Comparison of ENCODE assay signal across 1 cellular context in genomic region chr12:122661246-122661645, GRCh38.
TF ChIP-seq lines count a peak whose summit lies in the region.

No MANE protein-coding gene starts in this region.

TF ChIP-seq in GM23338, 12 proteins besides CTCF, POLR2A, EP300 and RAD21 (continued from another document):
- TF ChIP-seq, protein P1, sequence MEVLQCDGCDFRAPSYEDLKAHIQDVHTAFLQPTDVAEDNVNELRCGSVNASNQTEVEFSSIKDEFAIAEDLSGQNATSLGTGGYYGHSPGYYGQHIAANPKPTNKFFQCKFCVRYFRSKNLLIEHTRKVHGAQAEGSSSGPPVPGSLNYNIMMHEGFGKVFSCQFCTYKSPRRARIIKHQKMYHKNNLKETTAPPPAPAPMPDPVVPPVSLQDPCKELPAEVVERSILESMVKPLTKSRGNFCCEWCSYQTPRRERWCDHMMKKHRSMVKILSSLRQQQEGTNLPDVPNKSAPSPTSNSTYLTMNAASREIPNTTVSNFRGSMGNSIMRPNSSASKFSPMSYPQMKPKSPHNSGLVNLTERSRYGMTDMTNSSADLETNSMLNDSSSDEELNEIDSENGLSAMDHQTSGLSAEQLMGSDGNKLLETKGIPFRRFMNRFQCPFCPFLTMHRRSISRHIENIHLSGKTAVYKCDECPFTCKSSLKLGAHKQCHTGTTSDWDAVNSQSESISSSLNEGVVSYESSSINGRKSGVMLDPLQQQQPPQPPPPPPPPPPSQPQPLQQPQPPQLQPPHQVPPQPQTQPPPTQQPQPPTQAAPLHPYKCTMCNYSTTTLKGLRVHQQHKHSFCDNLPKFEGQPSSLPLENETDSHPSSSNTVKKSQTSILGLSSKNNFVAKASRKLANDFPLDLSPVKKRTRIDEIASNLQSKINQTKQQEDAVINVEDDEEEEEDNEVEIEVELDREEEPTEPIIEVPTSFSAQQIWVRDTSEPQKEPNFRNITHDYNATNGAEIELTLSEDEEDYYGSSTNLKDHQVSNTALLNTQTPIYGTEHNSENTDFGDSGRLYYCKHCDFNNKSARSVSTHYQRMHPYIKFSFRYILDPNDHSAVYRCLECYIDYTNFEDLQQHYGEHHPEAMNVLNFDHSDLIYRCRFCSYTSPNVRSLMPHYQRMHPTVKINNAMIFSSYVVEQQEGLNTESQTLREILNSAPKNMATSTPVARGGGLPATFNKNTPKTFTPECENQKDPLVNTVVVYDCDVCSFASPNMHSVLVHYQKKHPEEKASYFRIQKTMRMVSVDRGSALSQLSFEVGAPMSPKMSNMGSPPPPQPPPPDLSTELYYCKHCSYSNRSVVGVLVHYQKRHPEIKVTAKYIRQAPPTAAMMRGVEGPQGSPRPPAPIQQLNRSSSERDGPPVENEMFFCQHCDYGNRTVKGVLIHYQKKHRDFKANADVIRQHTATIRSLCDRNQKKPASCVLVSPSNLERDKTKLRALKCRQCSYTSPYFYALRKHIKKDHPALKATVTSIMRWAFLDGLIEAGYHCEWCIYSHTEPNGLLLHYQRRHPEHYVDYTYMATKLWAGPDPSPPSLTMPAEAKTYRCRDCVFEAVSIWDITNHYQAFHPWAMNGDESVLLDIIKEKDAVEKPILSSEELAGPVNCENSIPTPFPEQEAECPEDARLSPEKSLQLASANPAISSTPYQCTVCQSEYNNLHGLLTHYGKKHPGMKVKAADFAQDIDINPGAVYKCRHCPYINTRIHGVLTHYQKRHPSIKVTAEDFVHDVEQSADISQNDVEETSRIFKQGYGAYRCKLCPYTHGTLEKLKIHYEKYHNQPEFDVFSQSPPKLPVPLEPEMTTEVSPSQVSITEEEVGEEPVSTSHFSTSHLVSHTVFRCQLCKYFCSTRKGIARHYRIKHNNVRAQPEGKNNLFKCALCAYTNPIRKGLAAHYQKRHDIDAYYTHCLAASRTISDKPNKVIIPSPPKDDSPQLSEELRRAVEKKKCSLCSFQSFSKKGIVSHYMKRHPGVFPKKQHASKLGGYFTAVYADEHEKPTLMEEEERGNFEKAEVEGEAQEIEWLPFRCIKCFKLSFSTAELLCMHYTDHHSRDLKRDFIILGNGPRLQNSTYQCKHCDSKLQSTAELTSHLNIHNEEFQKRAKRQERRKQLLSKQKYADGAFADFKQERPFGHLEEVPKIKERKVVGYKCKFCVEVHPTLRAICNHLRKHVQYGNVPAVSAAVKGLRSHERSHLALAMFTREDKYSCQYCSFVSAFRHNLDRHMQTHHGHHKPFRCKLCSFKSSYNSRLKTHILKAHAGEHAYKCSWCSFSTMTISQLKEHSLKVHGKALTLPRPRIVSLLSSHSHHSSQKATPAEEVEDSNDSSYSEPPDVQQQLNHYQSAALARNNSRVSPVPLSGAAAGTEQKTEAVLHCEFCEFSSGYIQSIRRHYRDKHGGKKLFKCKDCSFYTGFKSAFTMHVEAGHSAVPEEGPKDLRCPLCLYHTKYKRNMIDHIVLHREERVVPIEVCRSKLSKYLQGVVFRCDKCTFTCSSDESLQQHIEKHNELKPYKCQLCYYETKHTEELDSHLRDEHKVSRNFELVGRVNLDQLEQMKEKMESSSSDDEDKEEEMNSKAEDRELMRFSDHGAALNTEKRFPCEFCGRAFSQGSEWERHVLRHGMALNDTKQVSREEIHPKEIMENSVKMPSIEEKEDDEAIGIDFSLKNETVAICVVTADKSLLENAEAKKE (CRISPR knock-in tag; IDR thresholded peaks at IDR 0.05), result no peak
